Comparison of ENCODE assay signal across 2 cellular contexts in genomic region chr10:8873310-8873709, GRCh38.
TF ChIP-seq lines count a peak whose summit lies in the region.

No MANE protein-coding gene starts in this region.

TF ChIP-seq in H1, 55 proteins besides CTCF, POLR2A, EP300 and RAD21:
- no peak for TF ChIP-seq TBP (IDR thresholded peaks at IDR 0.05; ENCODE audit: low read depth, low read length)
- TF ChIP-seq RNF2 (IDR thresholded peaks at IDR 0.05; ENCODE audit: borderline replicate concordance, low read depth, low read length, missing control alignments, poor library complexity, severe bottlenecking): no peak
- TF ChIP-seq JUN (IDR thresholded peaks at IDR 0.05; ENCODE audit: low read depth, low read length): no peak
- TF ChIP-seq E2F6 (IDR thresholded peaks at IDR 0.05): no peak
- no peak for TF ChIP-seq HDAC2 (IDR thresholded peaks at IDR 0.05; ENCODE audit: borderline replicate concordance in 1 of 2, low read depth in 2 of 2, low read length in 2 of 2)
- no peak for TF ChIP-seq NANOG (IDR thresholded peaks at IDR 0.05; ENCODE audit: insufficient read depth, low read depth, low read length, poor library complexity, severe bottlenecking)
- TF ChIP-seq RXRA (IDR thresholded peaks at IDR 0.05; ENCODE audit: insufficient read depth, low read depth, low read length): no peak
- TF ChIP-seq MAX (IDR thresholded peaks at IDR 0.05): no peak
- TF ChIP-seq USF2 (IDR thresholded peaks at IDR 0.05; ENCODE audit: low read length): no peak
- TF ChIP-seq RFX5 (IDR thresholded peaks at IDR 0.05; ENCODE audit: borderline replicate concordance, low read depth, low read length): no peak
- no peak for TF ChIP-seq ZNF274 (IDR thresholded peaks at IDR 0.05; ENCODE audit: borderline replicate concordance, extremely low read depth, low read length)
- no peak for TF ChIP-seq BRCA1 (IDR thresholded peaks at IDR 0.05; ENCODE audit: low read depth, low read length)
- TF ChIP-seq SIRT6 (IDR thresholded peaks at IDR 0.05; ENCODE audit: low read length): no peak
- TF ChIP-seq PHF8 (conservative IDR thresholded peaks at IDR 0.05; ENCODE audit: low read depth, low read length): no peak
- no peak for TF ChIP-seq CHD1 (IDR thresholded peaks at IDR 0.05; ENCODE audit: low read depth, low read length)
- TF ChIP-seq RBBP5 (IDR thresholded peaks at IDR 0.05; ENCODE audit: borderline replicate concordance, low read depth, low read length): no peak
- no peak for TF ChIP-seq ATF3 (IDR thresholded peaks at IDR 0.05; ENCODE audit: insufficient read depth, low read depth, low read length)
- no peak for TF ChIP-seq SAP30 (IDR thresholded peaks at IDR 0.05; ENCODE audit: insufficient read depth, insufficient replicate concordance, low read length)
- TF ChIP-seq SP1 (IDR thresholded peaks at IDR 0.05; ENCODE audit: low read depth, low read length): no peak
TF ChIP-seq in H1: peak in this region for 0.

TF ChIP-seq in neural cell, 6 proteins besides CTCF, POLR2A, EP300 and RAD21:
- TF ChIP-seq MXI1 (conservative IDR thresholded peaks at IDR 0.05; ENCODE audit: poor library complexity, severe bottlenecking) (no peak), EZH2 (IDR thresholded peaks at IDR 0.05; ENCODE audit: borderline replicate concordance, insufficient read depth, low read length, poor library complexity, severe bottlenecking) (no peak), SMC3 (conservative IDR thresholded peaks at IDR 0.05; ENCODE audit: poor library complexity) (peak; percentile 79), REST (IDR thresholded peaks at IDR 0.05; ENCODE audit: borderline replicate concordance) (no peak), POLR2AphosphoS5 (IDR thresholded peaks at IDR 0.05) (no peak), TAF1 (IDR thresholded peaks at IDR 0.05; ENCODE audit: low read depth) (no peak)
